In genomic region chr1:174077755-174078490, GRCh38 we compare ENCODE assay signal across 20 cellular contexts. TPM values are rescaled to one million over a fixed set of nuclear protein-coding genes. Genes with fewer than 3 reads are reported as not detected.
DNase-seq lines count a peak whose midpoint lies in the region; ATAC-seq and TF ChIP-seq lines count a peak whose summit lies in the region.
"Had no signal": no experiment of that assay in that cellular context is flagged by ENCODE, and none has a peak within 500 bp of the region (broad histone marks: within the 10 kb centered on the region; RNA-seq: fewer than 3 reads in every experiment).

No MANE protein-coding gene starts in this region.

- no peaks in the 10 kb centered on the region for H3K27me3 ChIP-seq in neural progenitor cell
- H3K27me3 ChIP-seq: body of pancreas, upper lobe of right lung had no signal

- ATAC-seq in GM21737 (IDR thresholded peaks at IDR 0.05; ENCODE audit: unreplicated experiment), result no peak
- ATAC-seq: body of pancreas, natural killer cell, upper lobe of right lung had no signal

- no peak for TF ChIP-seq POLR2A in NB4 (IDR thresholded peaks at IDR 0.05; ENCODE audit: extremely low read depth, insufficient read length)

- H2AFZ ChIP-seq in neural progenitor cell (replicated peaks), result peak overlapping the region; percentile 89

- H3K36me3 ChIP-seq in neural progenitor cell, result no peaks in the 10 kb centered on the region
- H3K36me3 ChIP-seq: upper lobe of right lung had no signal

- no peaks in the 10 kb centered on the region for H3K9me3 Mint-ChIP-seq in neural progenitor cell
- H3K9me3 Mint-ChIP-seq: activated CD4-positive, alpha-beta T cell treated with anti-CD3 and anti-CD28 coated beads, Interleukin-2, amount 10 ng/mL, durations not matched to agents 7 days and 5 days; activated naive CD4-positive, alpha-beta T cell treated with anti-CD3 and anti-CD28 coated beads, Interleukin-2, amount 10 ng/mL, durations not matched to agents 7 days and 5 days; natural killer cell; stimulated activated naive CD8-positive, alpha-beta T cell treated with anti-CD3 and anti-CD28 coated beads, Interleukin-15, Interleukin-2, amounts not matched to agents 100 ng/mL and 50 ng/mL, for 24 hours had no signal

- no peak overlapping the region for H3K27ac ChIP-seq in neural progenitor cell
- H3K27ac ChIP-seq: body of pancreas, upper lobe of right lung had no signal

- H3K4me1 Mint-ChIP-seq in neural progenitor cell, result peaks cover 18% of the 10 kb centered on the region
- H3K4me1 Mint-ChIP-seq: activated CD4-positive, alpha-beta T cell treated with anti-CD3 and anti-CD28 coated beads, Interleukin-2, amount 10 ng/mL, durations not matched to agents 7 days and 5 days; activated naive CD4-positive, alpha-beta T cell treated with anti-CD3 and anti-CD28 coated beads, Interleukin-2, amount 10 ng/mL, durations not matched to agents 7 days and 5 days; CD4-positive, CD25-positive, alpha-beta regulatory T cell; natural killer cell had no signal

- H4K20me1 ChIP-seq in neural progenitor cell (ENCODE audit: low read depth), result no peaks in the 10 kb centered on the region

- H3K9me3 ChIP-seq in neural progenitor cell (ENCODE audit: low read depth), result no peaks in the 10 kb centered on the region
- H3K9me3 ChIP-seq: body of pancreas, upper lobe of right lung had no signal

- no peak overlapping the region for H3K9ac ChIP-seq in neural progenitor cell

- no peaks in the 10 kb centered on the region for H3K79me2 ChIP-seq in neural progenitor cell (ENCODE audit: low read depth)

- no peak overlapping the region for H3K4me3 ChIP-seq in NB4 (ENCODE audit: low read depth, low read length)
- H3K4me3 ChIP-seq in choroid plexus epithelial cell (ENCODE audit: low read depth, low read length), result no peak overlapping the region
- no peak overlapping the region for H3K4me3 ChIP-seq in neural progenitor cell
- H3K4me3 ChIP-seq: body of pancreas, lung, upper lobe of right lung had no signal

- H3F3A ChIP-seq in neural progenitor cell (ENCODE audit: low read depth), result peaks cover 10% of the 10 kb centered on the region

- peaks cover 2% of the 10 kb centered on the region for H3K27me3 Mint-ChIP-seq in neural progenitor cell (ENCODE audit: insufficient read depth, low read depth)

- no peak for TF ChIP-seq CTCF in NB4 (IDR thresholded peaks at IDR 0.05; ENCODE audit: low read depth, low read length)
- no peak for TF ChIP-seq CTCF in choroid plexus epithelial cell (conservative IDR thresholded peaks at IDR 0.05; ENCODE audit: low read depth, low read length)
- TF ChIP-seq CTCF in neural progenitor cell (IDR thresholded peaks at IDR 0.05), result no peak

- H3K4me2 ChIP-seq in neural progenitor cell, result peak overlapping the region; percentile 38

- peaks cover 8% of the 10 kb centered on the region for H3K4me1 ChIP-seq in neural progenitor cell
- H3K4me1 ChIP-seq: body of pancreas, upper lobe of right lung had no signal

- no peak overlapping the region for H3K4me3 Mint-ChIP-seq in neural progenitor cell
- H3K4me3 Mint-ChIP-seq: activated CD4-positive, alpha-beta T cell treated with anti-CD3 and anti-CD28 coated beads, Interleukin-2, amount 10 ng/mL, durations not matched to agents 7 days and 5 days; activated naive CD4-positive, alpha-beta T cell treated with anti-CD3 and anti-CD28 coated beads, Interleukin-2, amount 10 ng/mL, durations not matched to agents 7 days and 5 days; CD4-positive, CD25-positive, alpha-beta regulatory T cell; natural killer cell; stimulated activated naive CD8-positive, alpha-beta T cell treated with anti-CD3 and anti-CD28 coated beads, Interleukin-15, Interleukin-2, amounts not matched to agents 100 ng/mL and 50 ng/mL, for 24 hours had no signal

- DNase-seq in EH (ENCODE audit: low read depth), result peak; percentile 16
- DNase-seq in NB4 (ENCODE audit: low read depth), result peak; percentile 6
- peak; percentile 9 for DNase-seq in choroid plexus epithelial cell (ENCODE audit: low read depth)
- peak; percentile 38 for DNase-seq in neural progenitor cell (ENCODE audit: low spot score)
- no peak for DNase-seq in HT-29 (ENCODE audit: low spot score)
- no peak for DNase-seq in activated naive CD4-positive, alpha-beta T cell (lab: John Stamatoyannopoulos, UW)
- DNase-seq in Kasumi-1 (lab: John Stamatoyannopoulos, UW), result no peak
- DNase-seq: ACHN; activated CD4-positive, alpha-beta T cell treated with anti-CD3 and anti-CD28 coated beads, Interleukin-2, amount 10 ng/mL, durations not matched to agents 7 days and 5 days; activated naive CD4-positive, alpha-beta T cell treated with anti-CD3 and anti-CD28 coated beads, Interleukin-2, amount 10 ng/mL, durations not matched to agents 7 days and 5 days; body of pancreas; CD4-positive, CD25-positive, alpha-beta regulatory T cell; natural killer cell; NCI-H1092 treated with DMSO at 0.1 percent for 48 hours; NCI-H2171 treated with DMSO at 0.1 percent for 48 hours; NCI-H82; upper lobe of right lung had no signal

- H3K27ac Mint-ChIP-seq in neural progenitor cell, result no peak overlapping the region
- H3K27ac Mint-ChIP-seq: activated CD4-positive, alpha-beta T cell treated with anti-CD3 and anti-CD28 coated beads, Interleukin-2, amount 10 ng/mL, durations not matched to agents 7 days and 5 days; activated naive CD4-positive, alpha-beta T cell treated with anti-CD3 and anti-CD28 coated beads, Interleukin-2, amount 10 ng/mL, durations not matched to agents 7 days and 5 days; natural killer cell; stimulated activated naive CD8-positive, alpha-beta T cell treated with anti-CD3 and anti-CD28 coated beads, Interleukin-15, Interleukin-2, amounts not matched to agents 100 ng/mL and 50 ng/mL, for 24 hours had no signal

- no peaks in the 10 kb centered on the region for H3K36me3 Mint-ChIP-seq in neural progenitor cell
- H3K36me3 Mint-ChIP-seq: activated naive CD4-positive, alpha-beta T cell treated with anti-CD3 and anti-CD28 coated beads, Interleukin-2, amount 10 ng/mL, durations not matched to agents 7 days and 5 days; CD4-positive, CD25-positive, alpha-beta regulatory T cell; natural killer cell had no signal

RNA-seq across cellular contexts. Expression of gene RC3H1, which starts 55.8 kb away (rescaled TPM):
- total RNA-seq in neural progenitor cell (ENCODE audit: low replicate concordance), result 32.4 and 32.8 TPM in 2 replicates
- 9.3 and 9.6 TPM in 2 replicates for total RNA-seq in HT-29 (2014; rRNA removed; shearing (Covaris generic))

Comparison
In these comparisons a context has a peak if more than half of its experiments do, and no peak if none do; other contexts are left out.
1. DNase-seq: peak in EH (single experiment), NB4 (single experiment), choroid plexus epithelial cell (single experiment) and neural progenitor cell (single experiment); none in HT-29 (single experiment), activated naive CD4-positive, alpha-beta T cell (0 of 4) and Kasumi-1 (0 of 2).